Comparison of ENCODE assay signal across 19 cellular contexts in genomic region chr1:161307892-161308638, GRCh38. TPM values are rescaled to one million over a fixed set of nuclear protein-coding genes. Genes with fewer than 3 reads are reported as not detected.
DNase-seq lines count a peak whose midpoint lies in the region; ATAC-seq and TF ChIP-seq lines count a peak whose summit lies in the region.
"Had no signal": no experiment of that assay in that cellular context is flagged by ENCODE, and none has a peak within 500 bp of the region (broad histone marks: within the 10 kb centered on the region; RNA-seq: fewer than 3 reads in every experiment).

No MANE protein-coding gene starts in this region.

- H3K36me3 Mint-ChIP-seq in CD4-positive, alpha-beta T cell (ENCODE audit: low read depth) = peaks cover 14% of the 10 kb centered on the region
- peaks cover 0 to 7% (median 2%) of the 10 kb centered on the region in 3 donors for H3K36me3 Mint-ChIP-seq in naive thymus-derived CD8-positive, alpha-beta T cell

- H3K9me3 Mint-ChIP-seq in CD4-positive, alpha-beta T cell = no peaks in the 10 kb centered on the region
- no peaks in the 10 kb centered on the region for H3K9me3 Mint-ChIP-seq in naive thymus-derived CD8-positive, alpha-beta T cell
- H3K9me3 Mint-ChIP-seq: activated T-cell treated with anti-CD3 and anti-CD28 coated beads, Interleukin-2, amount 50 U/mL, for 4 hours had no signal

- H3K9me3 ChIP-seq in CD4-positive, alpha-beta T cell (ENCODE audit: control insufficient read depth, low read length) = no peaks in the 10 kb centered on the region
- H3K9me3 ChIP-seq: heart left ventricle, transverse colon had no signal

- no peak for ATAC-seq in CD4-positive, alpha-beta T cell (ENCODE audit: poor library complexity)
- ATAC-seq in naive thymus-derived CD8-positive, alpha-beta T cell = no peak
- ATAC-seq: activated T-cell treated with anti-CD3 and anti-CD28 coated beads, Interleukin-2, amount 50 U/mL, for 4 hours had no signal

- H3K4me3 ChIP-seq in choroid plexus epithelial cell (ENCODE audit: low read depth, low read length) (no peak overlapping the region), H7 (ENCODE audit: insufficient read depth, low read depth, low read length) (no peak overlapping the region)
- H3K4me3 ChIP-seq: SK-N-MC, skin epidermis, transverse colon had no signal

- CTCF ChIA-PET in CD4-positive, alpha-beta T cell (lab: Charles Lee) = interaction anchor here (1.1 to 3.0 kb wide), 3 partner anchors 17 to 318 kb away, joined by 3 to 30 read pairs (median 4); partner anchors contain the start of gene TOMM40L

- H3K36me3 ChIP-seq in H7 (replicated peaks; ENCODE audit: control insufficient read depth, insufficient read depth, low read length) = no peaks in the 10 kb centered on the region
- H3K36me3 ChIP-seq: heart left ventricle, transverse colon had no signal

- H3K27ac Mint-ChIP-seq in CD4-positive, alpha-beta T cell = peak overlapping the region; percentile 90
- peak overlapping the region in 9 of 10 donors; percentile 7 to 99 (median 82) for H3K27ac Mint-ChIP-seq in naive thymus-derived CD8-positive, alpha-beta T cell

- in situ Hi-C loops in ACHN (cut with HindIII; ENCODE audit: low pct_ligation_motif_present, low pct_unique_long_range_greater_than_20kb, low sequenced_read_pairs) = loop anchor here (25.0 kb wide), 1 partner anchor 96 kb away; the partner anchor contains the start of genes APOA2, FCER1G and NDUFS2

- no peak overlapping the region for H3K27ac ChIP-seq in CD4-positive, alpha-beta T cell (ENCODE audit: low read depth, low read length)
- H3K27ac ChIP-seq: SK-N-MC had no signal

- DNase-seq in CD4-positive, alpha-beta T cell = no peak
- DNase-seq in LHCN-M2 (ENCODE audit: low read depth) (peak; percentile 81), choroid plexus epithelial cell (ENCODE audit: low read depth) (peak; percentile 54), H7 (no peak), foreskin melanocyte (no peak), ACHN (no peak), nucleus accumbens (lab: John Stamatoyannopoulos, UW) (no peak)
- DNase-seq in naive thymus-derived CD8-positive, alpha-beta T cell = no peak
- DNase-seq: activated T-cell treated with anti-CD3 and anti-CD28 coated beads, Interleukin-2, amount 50 U/mL, for 4 hours; kidney; MM.1S; NCI-H2081 treated with DMSO at 0.1 percent for 48 hours; transverse colon had no signal

- H3K4me3 Mint-ChIP-seq in CD4-positive, alpha-beta T cell = peak overlapping the region; percentile 70
- no peak overlapping the region for H3K4me3 Mint-ChIP-seq in naive thymus-derived CD8-positive, alpha-beta T cell
- H3K4me3 Mint-ChIP-seq: activated T-cell treated with anti-CD3 and anti-CD28 coated beads, Interleukin-2, amount 50 U/mL, for 4 hours had no signal

- peaks cover 41% of the 10 kb centered on the region for H3K4me1 Mint-ChIP-seq in CD4-positive, alpha-beta T cell (ENCODE audit: low read depth)
- H3K4me1 Mint-ChIP-seq in naive thymus-derived CD8-positive, alpha-beta T cell = peaks cover 14 to 38% (median 35%) of the 10 kb centered on the region in 4 donors

- TF ChIP-seq CTCF in CD4-positive, alpha-beta T cell (IDR thresholded peaks at IDR 0.05) = no peak
- TF ChIP-seq CTCF in choroid plexus epithelial cell (conservative IDR thresholded peaks at IDR 0.05; ENCODE audit: low read depth, low read length) = no peak

- H3K27me3 Mint-ChIP-seq in CD4-positive, alpha-beta T cell = no peaks in the 10 kb centered on the region
- H3K27me3 Mint-ChIP-seq in naive thymus-derived CD8-positive, alpha-beta T cell = no peaks in the 10 kb centered on the region

- H3K27me3 ChIP-seq in CD4-positive, alpha-beta T cell (ENCODE audit: control insufficient read depth, insufficient read depth, low read length) = no peaks in the 10 kb centered on the region
- H3K27me3 ChIP-seq in H7 (ENCODE audit: control insufficient read depth, insufficient read depth, low read length) = no peaks in the 10 kb centered on the region
- H3K27me3 ChIP-seq: heart left ventricle, transverse colon had no signal

- intact Hi-C loops in CD4-positive, alpha-beta T cell (cut with DNase I, micrococcal nuclease) = loop anchor here in 1 of 2 experiments (2.0 kb wide), 1 partner anchor 79 kb away; no protein-coding TSS in a partner anchor

- POLR2A ChIA-PET in CD4-positive, alpha-beta T cell (lab: Charles Lee) = interaction anchor here (1.3 to 1.4 kb wide), 2 partner anchors 106 to 126 kb away, joined by 4 to 6 read pairs; partner anchors contain the start of gene NDUFS2
- POLR2A ChIA-PET in naive thymus-derived CD8-positive, alpha-beta T cell (lab: Charles Lee) = interaction anchor here (0.6 to 4.0 kb wide), 2 partner anchors 82 to 1076 kb away, joined by 6 to 23 read pairs; partner anchors contain the start of gene TOMM40L

RNA-seq across cellular contexts. Expression of gene MPZ, which starts 1.7 kb away (rescaled TPM):
- total RNA-seq in CD4-positive, alpha-beta T cell = 1 to 10 TPM; 3.1 to 3.2 TPM
- 10.7 TPM in 2 replicates for total RNA-seq in LHCN-M2 (2014; rRNA removed)
- 3.9 TPM for polyA plus RNA-seq in LHCN-M2 (2012)
- total RNA-seq in naive thymus-derived CD8-positive, alpha-beta T cell = 10 to 100 TPM; 11.9 to 12.2 TPM
- not detected for polyA plus RNA-seq in naive thymus-derived CD8-positive, alpha-beta T cell
- total RNA-seq in H7 (2014; rRNA removed; shearing (Covaris generic)) = 3.5 and 5.6 TPM in 2 replicates

RNA-seq across cellular contexts. Expression of gene SDHC, which starts 6.1 kb away (rescaled TPM):
- 10 to 100 TPM; 33.0 to 37.2 TPM for total RNA-seq in CD4-positive, alpha-beta T cell
- 32.8 and 34.1 TPM in 2 replicates for total RNA-seq in LHCN-M2 (2014; rRNA removed)
- 301 TPM for polyA plus RNA-seq in LHCN-M2 (2012)
- total RNA-seq in naive thymus-derived CD8-positive, alpha-beta T cell = 100 to 1,000 TPM; 113 to 127 TPM
- polyA plus RNA-seq in naive thymus-derived CD8-positive, alpha-beta T cell = 100 to 1,000 TPM; 212 to 297 (median 217) TPM
- total RNA-seq in H7 (2014; rRNA removed; shearing (Covaris generic)) = 37.3 and 44.3 TPM in 2 replicates

RNA-seq across cellular contexts. Expression of gene PCP4L1, which starts 49.5 kb away (rescaled TPM):
- not detected for total RNA-seq in CD4-positive, alpha-beta T cell
- 0.17 TPM in 1 of 2 replicates, not detected in the other for total RNA-seq in LHCN-M2 (2014; rRNA removed)
- polyA plus RNA-seq in LHCN-M2 (2012) = not detected
- total RNA-seq in naive thymus-derived CD8-positive, alpha-beta T cell = not detected
- not detected for polyA plus RNA-seq in naive thymus-derived CD8-positive, alpha-beta T cell
- 0.35 TPM in 1 of 2 replicates, not detected in the other for total RNA-seq in H7 (2014; rRNA removed; shearing (Covaris generic))
- total RNA-seq: activated T-cell treated with anti-CD3 and anti-CD28 coated beads, Interleukin-2, amount 50 U/mL, for 4 hours; osteocyte had no signal

RNA-seq across cellular contexts. Expression of gene CFAP126, which starts 59.6 kb away (rescaled TPM):
- not detected for total RNA-seq in CD4-positive, alpha-beta T cell
- not detected in 2 replicates for total RNA-seq in LHCN-M2 (2014; rRNA removed)
- not detected for polyA plus RNA-seq in LHCN-M2 (2012)
- total RNA-seq in naive thymus-derived CD8-positive, alpha-beta T cell = not detected
- not detected for polyA plus RNA-seq in naive thymus-derived CD8-positive, alpha-beta T cell
- not detected in 2 replicates for total RNA-seq in H7 (2014; rRNA removed; shearing (Covaris generic))
- total RNA-seq: activated T-cell treated with anti-CD3 and anti-CD28 coated beads, Interleukin-2, amount 50 U/mL, for 4 hours; epithelial cell of proximal tubule; heart left ventricle; mesenteric fat pad; osteocyte; transverse colon had no signal
- polyA plus RNA-seq: heart left ventricle had no signal

Comparison
In these comparisons a context has a peak if more than half of its experiments do, and no peak if none do; other contexts are left out.
1. DNase-seq: peak in LHCN-M2 (single experiment) and choroid plexus epithelial cell (single experiment); none in CD4-positive, alpha-beta T cell (0 of 10), naive thymus-derived CD8-positive, alpha-beta T cell (0 of 10), H7 (single experiment), foreskin melanocyte (single experiment), ACHN (single experiment) and nucleus accumbens (0 of 56).